Comparison of ENCODE assay signal across 9 cellular contexts in the genomic region with DNA sequence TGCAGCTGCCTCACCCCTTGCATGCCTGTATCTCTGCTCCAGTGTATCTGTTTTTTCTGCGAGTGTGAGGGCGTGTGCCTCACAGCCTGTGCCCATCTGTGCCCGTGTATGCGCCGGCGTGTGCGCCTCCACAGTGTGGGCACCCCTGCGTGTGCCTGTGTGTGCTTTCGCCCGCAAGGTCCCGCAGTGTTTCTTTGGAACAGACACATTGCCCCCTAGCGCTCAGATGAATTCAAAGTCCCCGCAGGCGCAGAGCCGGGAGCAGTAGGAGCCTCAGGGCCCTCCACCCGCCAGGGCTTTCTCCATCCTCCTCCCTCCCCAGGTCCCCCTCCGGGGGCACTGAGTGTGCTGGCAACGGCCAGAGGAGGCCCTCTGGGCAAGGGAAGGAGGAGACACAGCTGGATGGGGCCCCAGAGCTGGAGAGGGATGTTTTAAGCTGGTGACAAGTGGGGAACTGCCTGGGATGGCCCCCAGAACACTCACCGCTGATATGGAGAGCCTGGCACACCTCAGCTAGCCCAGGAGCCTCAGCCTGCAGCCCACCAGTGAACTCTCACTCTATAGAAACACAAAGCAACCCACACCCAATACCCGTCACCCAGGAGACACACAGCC. TPM values are rescaled to one million over a fixed set of nuclear protein-coding genes. Genes with fewer than 3 reads are reported as not detected.
DNase-seq lines count a peak whose midpoint lies in the region; ATAC-seq and TF ChIP-seq lines count a peak whose summit lies in the region.
"Had no signal": no experiment of that assay in that cellular context is flagged by ENCODE, and none has a peak within 500 bp of the region (broad histone marks: within the 10 kb centered on the region; RNA-seq: fewer than 3 reads in every experiment).

No MANE protein-coding gene starts in this region.

- H2BK5ac ChIP-seq in trophoblast cell (ENCODE audit: low read depth, low read length, poor library complexity), result no peak overlapping the region

- peaks cover 34% of the 10 kb centered on the region for H3K27me3 Mint-ChIP-seq in CD4-positive, alpha-beta T cell

- no peak overlapping the region for H3K4ac ChIP-seq in trophoblast cell (ENCODE audit: low read depth, low read length)

- H4K91ac ChIP-seq in trophoblast cell (ENCODE audit: low read depth, low read length), result no peak overlapping the region

- H4K12ac ChIP-seq in trophoblast cell (ENCODE audit: low read depth, low read length), result no peak overlapping the region

- no peak overlapping the region for H3K14ac ChIP-seq in trophoblast cell (ENCODE audit: low read length)

- peaks cover 19% of the 10 kb centered on the region for H3K4me1 Mint-ChIP-seq in CD4-positive, alpha-beta T cell (ENCODE audit: low read depth)

- no peak overlapping the region for H2AFZ ChIP-seq in trophoblast cell (ENCODE audit: insufficient read depth, low read length, poor library complexity)

- H3K9me3 ChIP-seq in CD4-positive, alpha-beta T cell (ENCODE audit: control insufficient read depth, low read length), result no peaks in the 10 kb centered on the region
- H3K9me3 ChIP-seq in trophoblast cell (ENCODE audit: insufficient read depth, low read depth, low read length), result peaks cover 7% of the 10 kb centered on the region

- TF ChIP-seq CTCF in CD4-positive, alpha-beta T cell (IDR thresholded peaks at IDR 0.05), result peak; percentile 68
- peak; percentile 63 for TF ChIP-seq CTCF in HFF-Myc (IDR thresholded peaks at IDR 0.05; ENCODE audit: low read depth, low read length, missing control alignments)

- H3K36me3 Mint-ChIP-seq in CD4-positive, alpha-beta T cell (ENCODE audit: low read depth), result no peaks in the 10 kb centered on the region

- no peak overlapping the region for H2BK120ac ChIP-seq in trophoblast cell (ENCODE audit: insufficient read depth, low read length, poor library complexity)

- DNase-seq in CD4-positive, alpha-beta T cell, result peak in 9 of 10 experiments; percentile 27 to 59 (median 42)
- peak; percentile 19 for DNase-seq in HFF-Myc (ENCODE audit: extremely low read depth, low read depth)
- peak; percentile 65 for DNase-seq in OCI-M1 (lab: John Stamatoyannopoulos, UW)
- DNase-seq in activated gamma-delta T cell treated with anti-CD3 and anti-CD28 coated beads, Interleukin-2, amount 50 U/mL, for 16 hours (ENCODE audit: low read depth), result peak; percentile 25
- peak; percentile 71 for DNase-seq in glomerular visceral epithelial cell (ENCODE audit: extremely low spot score)
- peak; percentile 24 to 74 for DNase-seq in trophoblast cell

- CTCF ChIA-PET in CD4-positive, alpha-beta T cell (lab: Charles Lee), result no interaction called here

- H2AK5ac ChIP-seq in trophoblast cell (ENCODE audit: low read length), result no peak overlapping the region

- H3K9ac ChIP-seq in trophoblast cell (ENCODE audit: low read length), result no peak overlapping the region

- peaks cover 12 to 15% of the 10 kb centered on the region in 2 experiments for H3K4me1 ChIP-seq in trophoblast cell (ENCODE audit: control insufficient read depth in 1 of 2, insufficient read depth in 2 of 2, low read length in 2 of 2)

- peak; percentile 32 for ATAC-seq in CD4-positive, alpha-beta T cell (ENCODE audit: poor library complexity)
- no peak for ATAC-seq in HG03520 (IDR thresholded peaks at IDR 0.05; ENCODE audit: unreplicated experiment)
- no peak for ATAC-seq in HG03108 (IDR thresholded peaks at IDR 0.05; ENCODE audit: unreplicated experiment)

- POLR2A ChIA-PET in CD4-positive, alpha-beta T cell (lab: Charles Lee), result no interaction called here

- H3K9me3 Mint-ChIP-seq in CD4-positive, alpha-beta T cell, result no peaks in the 10 kb centered on the region
- H3K9me3 Mint-ChIP-seq: T-helper 1 cell treated with Interleukin-12 subunit alpha and Interleukin-12 subunit beta and Interleukin-4 antibody, amounts not matched to agents 30 μg/mL and 1 μg/mL, for 36 hours had no signal

- peaks cover 2% of the 10 kb centered on the region for H3K79me2 ChIP-seq in trophoblast cell (ENCODE audit: control insufficient read depth, insufficient read depth, low read length, poor library complexity)

- peak overlapping the region; percentile 40 for H3K4me2 ChIP-seq in trophoblast cell (ENCODE audit: low read length)

- no peak overlapping the region for H3K27ac Mint-ChIP-seq in CD4-positive, alpha-beta T cell
- H3K27ac Mint-ChIP-seq: T-helper 1 cell treated with Interleukin-12 subunit alpha and Interleukin-12 subunit beta and Interleukin-4 antibody, amounts not matched to agents 30 μg/mL and 1 μg/mL, for 36 hours had no signal

- peak overlapping the region; percentile 91 for H3K4me3 Mint-ChIP-seq in CD4-positive, alpha-beta T cell
- H3K4me3 Mint-ChIP-seq: T-helper 1 cell treated with Interleukin-12 subunit alpha and Interleukin-12 subunit beta and Interleukin-4 antibody, amounts not matched to agents 30 μg/mL and 1 μg/mL, for 36 hours had no signal

- no peak overlapping the region for H3K23ac ChIP-seq in trophoblast cell (ENCODE audit: low read length)

- H3K27ac ChIP-seq in CD4-positive, alpha-beta T cell (ENCODE audit: low read depth, low read length), result no peak overlapping the region
- H3K27ac ChIP-seq in trophoblast cell (ENCODE audit: low read depth, low read length), result no peak overlapping the region

- no CpG with 5 or more reads among the region's 20 CpGs for WGBS in trophoblast cell (ENCODE audit: extremely low coverage, insufficient coverage, insufficient read length)

- H4K8ac ChIP-seq in trophoblast cell (ENCODE audit: low read depth, low read length), result peak overlapping the region; percentile 14

- intact Hi-C loops in CD4-positive, alpha-beta T cell (cut with DNase I, micrococcal nuclease), result loop anchor here in 1 of 2 experiments (2.0 to 10.0 kb wide), 2 partner anchors 1050 to 1128 kb away; no protein-coding TSS in a partner anchor

- H3K4me3 ChIP-seq in HFF-Myc (replicated peaks; ENCODE audit: low read depth, low read length), result no peak overlapping the region
- no peak overlapping the region for H3K4me3 ChIP-seq in trophoblast cell (ENCODE audit: low read depth, low read length)

- H3K36me3 ChIP-seq in trophoblast cell (ENCODE audit: control insufficient read depth in 1 of 2, insufficient read depth in 2 of 2, low read length in 2 of 2), result no peaks in the 10 kb centered on the region

- H3K79me1 ChIP-seq in trophoblast cell (ENCODE audit: low read length), result peaks cover 11% of the 10 kb centered on the region

- no peak overlapping the region for H3K18ac ChIP-seq in trophoblast cell (ENCODE audit: low read length)

- peak overlapping the region; percentile 3 for H2BK12ac ChIP-seq in trophoblast cell (ENCODE audit: low read length)

- peaks cover 7% of the 10 kb centered on the region for H3K27me3 ChIP-seq in CD4-positive, alpha-beta T cell (ENCODE audit: control insufficient read depth, insufficient read depth, low read length)
- peaks cover 26% of the 10 kb centered on the region for H3K27me3 ChIP-seq in trophoblast cell (ENCODE audit: insufficient read depth, low read length)

RNA-seq across cellular contexts. Expression of a gene that starts 3.2 kb away (rescaled TPM):
- total RNA-seq in CD4-positive, alpha-beta T cell, result under 1 TPM; 0.27 to 0.28 TPM
- 3.3 and 4.1 TPM in 2 replicates for polyA plus RNA-seq in trophoblast cell (2013)

Comparison
In these comparisons a context has a peak if more than half of its experiments do, and no peak if none do; other contexts are left out.
1. DNase-seq: peak in every context shown above with its lines; median percentile 71 in glomerular visceral epithelial cell; 65 in OCI-M1; 49 in trophoblast cell; 42 in CD4-positive, alpha-beta T cell; 25 in activated gamma-delta T cell treated with anti-CD3 and anti-CD28 coated beads, Interleukin-2, amount 50 U/mL, for 16 hours; 19 in HFF-Myc.